In the genomic region with DNA sequence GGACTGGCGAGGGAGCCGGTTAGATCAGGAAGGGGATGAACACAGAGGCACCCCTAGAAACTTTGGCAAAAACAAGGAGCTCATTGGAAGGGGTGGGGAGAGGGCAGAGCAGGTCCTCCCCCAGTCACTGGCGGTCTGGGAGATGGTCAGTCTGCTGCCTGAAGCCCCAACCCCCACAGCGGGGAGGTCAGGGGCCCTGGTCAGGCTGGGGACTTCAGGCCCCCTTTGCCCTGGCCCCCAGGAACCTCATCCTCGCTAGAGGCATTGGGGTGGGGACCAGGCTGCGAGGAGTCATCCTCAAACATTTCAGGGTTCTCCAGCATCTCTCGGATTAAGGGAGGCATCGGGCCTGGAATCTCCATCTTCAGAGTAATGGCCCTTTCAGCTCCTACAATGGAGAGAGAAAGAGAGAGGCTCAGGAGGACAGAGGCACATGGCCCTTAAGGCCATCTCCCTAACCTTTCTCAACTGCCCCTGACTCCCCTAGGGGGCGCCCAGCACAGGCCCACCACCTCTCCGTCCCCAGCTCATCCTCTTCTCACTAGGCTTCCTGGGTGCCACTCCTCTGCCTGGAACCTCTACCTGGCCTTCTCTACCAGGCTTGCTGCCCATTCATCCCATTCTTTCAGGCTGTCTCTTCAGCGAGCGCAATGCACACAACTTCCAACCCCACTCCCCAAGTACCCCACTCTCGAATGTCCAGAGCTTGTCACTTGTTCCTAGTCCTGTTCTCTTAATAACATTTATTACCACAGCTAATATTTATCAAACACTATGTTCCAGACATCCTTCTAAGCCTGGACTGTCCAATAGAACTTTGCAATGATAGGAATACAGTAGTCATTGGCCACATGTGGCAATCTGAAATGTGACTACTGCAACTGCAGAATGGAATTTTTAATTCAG, we compare ENCODE assay signal across 2 cellular contexts.
TF ChIP-seq lines count a peak whose summit lies in the region.

No MANE protein-coding gene starts in this region.

TF ChIP-seq in K562, 482 proteins besides CTCF, POLR2A, EP300 and RAD21 (continues in another document):
- TF ChIP-seq SMC3 (conservative IDR thresholded peaks at IDR 0.05; ENCODE audit: insufficient read depth, low read depth, low read length) (0 out of 2 replicates have a peak, but pooled peaks have one; percentile 8), ZBTB7A (IDR thresholded peaks at IDR 0.05; ENCODE audit: borderline replicate concordance, control insufficient read depth, low read depth, low read length) (peak; percentile 54; the same call in 1 of the 2 replicates), COPS2 (conservative IDR thresholded peaks at IDR 0.05) (no peak), ZNF263 (CRISPR knock-in tag; IDR thresholded peaks at IDR 0.05; ENCODE audit: borderline replicate concordance) (0 out of 2 replicates have a peak, but pooled peaks have one; percentile 18), POU5F1 (IDR thresholded peaks at IDR 0.05; ENCODE audit: borderline replicate concordance, low read depth, low read length, partially characterized antibody) (no peak), CTBP1 (IDR thresholded peaks at IDR 0.05; ENCODE audit: borderline replicate concordance) (peak; percentile 64; the same call in 1 of the 2 replicates), KDM1A (IDR thresholded peaks at IDR 0.05) (0 out of 4 replicates have a peak, but pooled peaks of 1 of the 2 experiments have one; percentile 9), MYC (IDR thresholded peaks at IDR 0.05; ENCODE audit: low read depth, low read length) (peak; percentile 79; the same call in 1 of the 2 replicates), MYC (CRISPR knock-in tag; IDR thresholded peaks at IDR 0.05; ENCODE audit: borderline replicate concordance, low read depth) (no peak)
- TF ChIP-seq, protein P1, sequence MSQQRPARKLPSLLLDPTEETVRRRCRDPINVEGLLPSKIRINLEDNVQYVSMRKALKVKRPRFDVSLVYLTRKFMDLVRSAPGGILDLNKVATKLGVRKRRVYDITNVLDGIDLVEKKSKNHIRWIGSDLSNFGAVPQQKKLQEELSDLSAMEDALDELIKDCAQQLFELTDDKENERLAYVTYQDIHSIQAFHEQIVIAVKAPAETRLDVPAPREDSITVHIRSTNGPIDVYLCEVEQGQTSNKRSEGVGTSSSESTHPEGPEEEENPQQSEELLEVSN (IDR thresholded peaks at IDR 0.05; ENCODE audit: borderline replicate concordance in 1 of 2, extremely low read depth in 1 of 2, insufficient read depth in 1 of 2, insufficient read length in 1 of 2, low read depth in 1 of 2, low read length in 1 of 2, poor library complexity in 1 of 2, severe bottlenecking in 1 of 2) = peak in 1 of 2 experiments; percentile 23
- TF ChIP-seq, protein P2, sequence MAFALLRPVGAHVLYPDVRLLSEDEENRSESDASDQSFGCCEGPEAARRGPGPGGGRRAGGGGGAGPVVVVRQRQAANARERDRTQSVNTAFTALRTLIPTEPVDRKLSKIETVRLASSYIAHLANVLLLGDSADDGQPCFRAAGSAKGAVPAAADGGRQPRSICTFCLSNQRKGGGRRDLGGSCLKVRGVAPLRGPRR (CRISPR knock-in tag; IDR thresholded peaks at IDR 0.05) = no peak
- TF ChIP-seq, protein P3, sequence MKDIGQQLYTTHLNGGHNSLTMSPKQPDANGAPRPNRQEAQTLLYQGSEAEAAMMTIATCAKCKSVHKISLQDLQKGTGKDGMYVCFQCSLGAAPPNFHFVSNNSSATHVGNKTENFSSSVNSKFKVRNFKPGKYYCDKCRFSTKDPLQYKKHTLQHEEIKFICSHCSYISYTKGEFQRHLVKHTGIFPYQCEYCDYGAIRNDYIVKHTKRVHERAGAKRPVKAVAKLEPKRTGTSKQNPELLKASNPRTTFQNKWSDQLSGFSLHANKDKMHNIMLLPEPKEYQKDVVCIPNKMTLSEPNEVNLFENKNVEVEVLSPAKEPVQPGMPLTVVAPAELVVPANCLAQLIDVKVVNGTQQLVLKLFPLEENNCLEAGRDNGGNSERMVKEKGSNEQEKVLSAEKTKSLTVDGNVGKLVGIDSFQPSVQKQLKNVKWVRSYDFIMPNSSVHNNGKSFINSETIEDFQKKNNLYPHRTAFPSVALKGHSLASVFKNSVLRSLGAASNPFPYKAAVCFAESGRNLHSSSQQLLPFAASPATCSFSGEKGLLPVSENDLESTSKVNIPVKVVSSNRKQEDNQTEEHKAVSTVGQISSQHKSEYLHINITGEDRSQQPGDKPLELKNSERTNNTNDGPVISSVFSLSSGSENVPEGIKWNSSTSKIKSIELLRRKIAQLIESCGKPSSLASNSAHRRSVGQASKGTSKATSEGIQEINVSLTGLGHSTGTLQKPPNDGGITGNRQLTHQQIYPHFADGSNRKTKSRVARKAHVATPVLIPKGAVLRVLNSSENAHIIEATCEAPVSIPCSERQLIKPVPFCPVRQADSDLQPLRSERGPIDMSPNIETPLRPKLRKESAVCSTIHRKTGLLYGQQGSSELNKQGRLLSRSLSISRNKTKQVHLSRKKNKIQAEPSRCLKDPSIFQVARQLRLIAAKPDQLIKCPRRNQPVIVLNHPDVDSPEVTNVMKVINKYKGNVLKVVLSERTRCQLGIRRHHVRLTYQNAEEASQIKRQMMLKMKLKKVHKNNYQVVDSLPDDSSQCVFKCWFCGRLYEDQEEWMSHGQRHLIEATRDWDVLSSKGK (CRISPR knock-in tag; IDR thresholded peaks at IDR 0.05) = no peak
- TF ChIP-seq, protein P4, sequence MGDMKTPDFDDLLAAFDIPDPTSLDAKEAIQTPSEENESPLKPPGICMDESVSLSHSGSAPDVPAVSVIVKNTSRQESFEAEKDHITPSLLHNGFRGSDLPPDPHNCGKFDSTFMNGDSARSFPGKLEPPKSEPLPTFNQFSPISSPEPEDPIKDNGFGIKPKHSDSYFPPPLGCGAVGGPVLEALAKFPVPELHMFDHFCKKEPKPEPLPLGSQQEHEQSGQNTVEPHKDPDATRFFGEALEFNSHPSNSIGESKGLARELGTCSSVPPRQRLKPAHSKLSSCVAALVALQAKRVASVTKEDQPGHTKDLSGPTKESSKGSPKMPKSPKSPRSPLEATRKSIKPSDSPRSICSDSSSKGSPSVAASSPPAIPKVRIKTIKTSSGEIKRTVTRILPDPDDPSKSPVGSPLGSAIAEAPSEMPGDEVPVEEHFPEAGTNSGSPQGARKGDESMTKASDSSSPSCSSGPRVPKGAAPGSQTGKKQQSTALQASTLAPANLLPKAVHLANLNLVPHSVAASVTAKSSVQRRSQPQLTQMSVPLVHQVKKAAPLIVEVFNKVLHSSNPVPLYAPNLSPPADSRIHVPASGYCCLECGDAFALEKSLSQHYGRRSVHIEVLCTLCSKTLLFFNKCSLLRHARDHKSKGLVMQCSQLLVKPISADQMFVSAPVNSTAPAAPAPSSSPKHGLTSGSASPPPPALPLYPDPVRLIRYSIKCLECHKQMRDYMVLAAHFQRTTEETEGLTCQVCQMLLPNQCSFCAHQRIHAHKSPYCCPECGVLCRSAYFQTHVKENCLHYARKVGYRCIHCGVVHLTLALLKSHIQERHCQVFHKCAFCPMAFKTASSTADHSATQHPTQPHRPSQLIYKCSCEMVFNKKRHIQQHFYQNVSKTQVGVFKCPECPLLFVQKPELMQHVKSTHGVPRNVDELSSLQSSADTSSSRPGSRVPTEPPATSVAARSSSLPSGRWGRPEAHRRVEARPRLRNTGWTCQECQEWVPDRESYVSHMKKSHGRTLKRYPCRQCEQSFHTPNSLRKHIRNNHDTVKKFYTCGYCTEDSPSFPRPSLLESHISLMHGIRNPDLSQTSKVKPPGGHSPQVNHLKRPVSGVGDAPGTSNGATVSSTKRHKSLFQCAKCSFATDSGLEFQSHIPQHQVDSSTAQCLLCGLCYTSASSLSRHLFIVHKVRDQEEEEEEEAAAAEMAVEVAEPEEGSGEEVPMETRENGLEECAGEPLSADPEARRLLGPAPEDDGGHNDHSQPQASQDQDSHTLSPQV (IDR thresholded peaks at IDR 0.05) = 0 out of 2 replicates have a peak, but pooled peaks have one; percentile 53

TF ChIP-seq in GM12891, 5 proteins besides CTCF, POLR2A, EP300 and RAD21:
- TF ChIP-seq PAX5 (IDR thresholded peaks at IDR 0.05; ENCODE audit: insufficient read depth, low read length, severe bottlenecking) (no peak), POU2F2 (IDR thresholded peaks at IDR 0.05; ENCODE audit: low read depth, low read length) (no peak), TAF1 (IDR thresholded peaks at IDR 0.05; ENCODE audit: low read depth, low read length) (no peak), SPI1 (IDR thresholded peaks at IDR 0.05; ENCODE audit: low read depth, low read length) (no peak), POLR2AphosphoS5 (IDR thresholded peaks at IDR 0.05; ENCODE audit: low read depth, low read length) (no peak)
